12 cellular contexts compared by ENCODE assay signal in genomic region chr15:36612063-36612788, GRCh38. TPM values are rescaled to one million over a fixed set of nuclear protein-coding genes. Genes with fewer than 3 reads are reported as not detected.
DNase-seq lines count a peak whose midpoint lies in the region; ATAC-seq and TF ChIP-seq lines count a peak whose summit lies in the region.
"Had no signal": no experiment of that assay in that cellular context is flagged by ENCODE, and none has a peak within 500 bp of the region (broad histone marks: within the 10 kb centered on the region; RNA-seq: fewer than 3 reads in every experiment).

No MANE protein-coding gene starts in this region.

- no peak for DNase-seq in heart right ventricle
- DNase-seq in right cardiac atrium = no peak
- peak; percentile 40 for DNase-seq in T1000 (lab: John Stamatoyannopoulos, UW)
- peak; percentile 91 for DNase-seq in foreskin fibroblast
- DNase-seq in SK-N-DZ (ENCODE audit: low spot score) = no peak
- DNase-seq in SKM-1 (lab: John Stamatoyannopoulos, UW; ENCODE audit: unreplicated experiment) = no peak
- DNase-seq: activated naive CD8-positive, alpha-beta T cell treated with anti-CD3 and anti-CD28 coated beads, Interleukin-2, amount 10 ng/mL, durations not matched to agents 7 days and 5 days; AML-193; upper lobe of left lung had no signal

- H3K27ac ChIP-seq in heart right ventricle (peak overlapping the region in 8 of 10 donors; percentile 18 to 90 (median 56)), right cardiac atrium (ENCODE audit: low read length) (no peak overlapping the region)
- H3K27ac ChIP-seq: upper lobe of left lung had no signal

- H3K4me3 ChIP-seq in heart right ventricle (no peak overlapping the region), right cardiac atrium (ENCODE audit: low read length) (no peak overlapping the region), foreskin fibroblast (ENCODE audit: low read depth in 1 of 2, low read length in 2 of 2) (no peak overlapping the region)
- H3K4me3 ChIP-seq: upper lobe of left lung had no signal

- H3K9me3 ChIP-seq in heart right ventricle (no peaks in the 10 kb centered on the region), right cardiac atrium (ENCODE audit: control insufficient read depth, low read length) (no peaks in the 10 kb centered on the region)
- H3K9me3 ChIP-seq: upper lobe of left lung had no signal

- intact Hi-C loops in heart right ventricle (cut with DNase I) = loop anchor here in 2 of 10 donors (5.0 to 10.0 kb wide), 2 partner anchors 50 to 183 kb away; no protein-coding TSS in a partner anchor
- intact Hi-C loops in right cardiac atrium (cut with DNase I) = no loop called here

- WGBS in heart right ventricle, 2 donors = 64 to 68% methylated on average over 7 of the region's 7 CpGs
- WGBS in right cardiac atrium = 81% methylated on average over 7 of the region's 7 CpGs

- H3K27me3 ChIP-seq in heart right ventricle = no peaks in the 10 kb centered on the region
- no peaks in the 10 kb centered on the region for H3K27me3 ChIP-seq in right cardiac atrium (ENCODE audit: control insufficient read depth, insufficient read depth)
- H3K27me3 ChIP-seq: upper lobe of left lung had no signal

- H3K36me3 ChIP-seq in heart right ventricle = peaks cover 0 to 2% (median 0%) of the 10 kb centered on the region in 9 donors
- H3K36me3 ChIP-seq: upper lobe of left lung had no signal

- TF ChIP-seq CTCF in heart right ventricle (IDR thresholded peaks at IDR 0.05) = no peak
- no peak for TF ChIP-seq CTCF in foreskin fibroblast (IDR thresholded peaks at IDR 0.05; ENCODE audit: low read depth, low read length)

- peaks cover 0 to 25% (median 10%) of the 10 kb centered on the region in 9 donors for H3K4me1 ChIP-seq in heart right ventricle
- no peaks in the 10 kb centered on the region for H3K4me1 ChIP-seq in right cardiac atrium (ENCODE audit: control insufficient read depth, insufficient read depth, low read length)
- H3K4me1 ChIP-seq: upper lobe of left lung had no signal

- ATAC-seq in heart right ventricle (peak in 5 of 8 donors; percentile 53 to 82 (median 75)), right cardiac atrium (no peak), GM19351 (IDR thresholded peaks at IDR 0.05; ENCODE audit: unreplicated experiment) (no peak), GM21529 (IDR thresholded peaks at IDR 0.05; ENCODE audit: unreplicated experiment) (no peak)
- ATAC-seq: left lobe of liver had no signal

RNA-seq across cellular contexts. Expression of gene CDIN1, which starts 32.8 kb away (rescaled TPM):
- total RNA-seq in heart right ventricle (100 to 1,000 TPM; 143 to 344 (median 222) TPM), right cardiac atrium (10 to 100 TPM; 11.6 to 15.3 (median 12.0) TPM)
- polyA plus RNA-seq in heart right ventricle (100 to 1,000 TPM in 1 of 2 donors, 10 to 100 TPM in 1; 76.4 to 212 TPM), right cardiac atrium (6.2 TPM)
- polyA plus RNA-seq in SK-N-DZ (2014; cell fraction: cytosol; rRNA removed) = 11.5 and 15.1 TPM in 2 replicates
- 18.9 and 21.1 TPM in 2 replicates for polyA plus RNA-seq in SK-N-DZ (2014; cell fraction: nucleus; rRNA removed)

Comparison
In these comparisons a context has a peak if more than half of its experiments do, and no peak if none do; other contexts are left out.
1. ATAC-seq: peak in heart right ventricle (5 of 8); none in right cardiac atrium (0 of 2), GM19351 (single experiment) and GM21529 (single experiment).
2. RNA of gene CDIN1, which starts 32.8 kb away (total RNA-seq): 143 to 344 TPM in heart right ventricle; 11.6 to 15.3 TPM in right cardiac atrium; every median in the first group is over 4 times any median in the second.
3. DNase-seq: peak in T1000 (single experiment) and foreskin fibroblast (2 of 2); none in heart right ventricle (0 of 2), right cardiac atrium (0 of 3), SK-N-DZ (single experiment) and SKM-1 (single experiment).